Comparison of ENCODE assay signal across 8 cellular contexts in the genomic region with DNA sequence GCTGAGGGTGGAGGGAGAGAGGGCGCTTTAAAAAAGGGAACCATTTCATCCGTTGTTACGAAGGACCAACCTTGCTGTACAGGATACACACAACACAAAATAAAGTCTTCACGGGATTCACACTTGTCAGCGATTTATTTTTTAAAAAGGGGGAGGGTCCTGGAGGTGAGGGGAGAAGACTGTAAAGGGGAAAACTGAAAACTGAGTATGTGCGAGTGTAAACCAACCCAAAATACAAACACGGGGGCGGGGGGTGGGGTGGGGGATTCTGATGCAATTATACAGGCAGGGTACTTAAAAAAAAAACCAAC. TPM values are rescaled to one million over a fixed set of nuclear protein-coding genes. Genes with fewer than 3 reads are reported as not detected.
A peak's percentile ranks its signal among the peaks of the same experiment; 100 is the strongest.
DNase-seq lines count a peak whose midpoint lies in the region; ATAC-seq and TF ChIP-seq lines count a peak whose summit lies in the region.

No MANE protein-coding gene starts in this region.

- TF ChIP-seq CTCF in HFFc6 (IDR thresholded peaks at IDR 0.05) = no peak
- no peak for TF ChIP-seq CTCF in WTC11 (IDR thresholded peaks at IDR 0.05)
- TF ChIP-seq CTCF in left ventricle myocardium inferior (IDR thresholded peaks at IDR 0.05; ENCODE audit: borderline replicate concordance) = no peak
- no peak for TF ChIP-seq CTCF in spleen (IDR thresholded peaks at IDR 0.05 in 8 of 11, conservative IDR thresholded peaks at IDR 0.05 in 3 of 11)

- H3K4me3 Mint-ChIP-seq in CD4-positive, alpha-beta memory T cell = peak overlapping the region; percentile 87 to 99 (median 94)
- H3K4me3 Mint-ChIP-seq in HFFc6 (peak overlapping the region; percentile 95), WTC11 (peak overlapping the region; percentile 91)

- no peak for DNase-seq in CD4-positive, alpha-beta memory T cell
- DNase-seq in HFFc6 (no peak), WTC11 (ENCODE audit: low spot score) (no peak), left ventricle myocardium inferior (no peak), spleen (no peak), DMS53 (lab: John Stamatoyannopoulos, UW) (no peak), NCI-H2029 (lab: John Stamatoyannopoulos, UW) (no peak)
- no peak for DNase-seq in activated CD4-positive, alpha-beta T cell treated with anti-CD3 and anti-CD28 coated beads for 48 hours

- peaks cover 27 to 51% of the 10 kb centered on the region in 2 donors for H3K36me3 Mint-ChIP-seq in CD4-positive, alpha-beta memory T cell
- peaks cover 21% of the 10 kb centered on the region for H3K36me3 Mint-ChIP-seq in HFFc6 (ENCODE audit: low read depth)
- H3K36me3 Mint-ChIP-seq in WTC11 = peaks cover 17% of the 10 kb centered on the region

- intact Hi-C loops in CD4-positive, alpha-beta memory T cell (cut with micrococcal nuclease) = loop anchor here (2.0 kb wide), 1 partner anchor 38 kb away; no protein-coding TSS in a partner anchor
- intact Hi-C loops in left ventricle myocardium inferior (cut with micrococcal nuclease) (no loop called here), spleen (cut with DNase I; ENCODE audit: low total_unique reads) (no loop called here)

- no peaks in the 10 kb centered on the region for H3K27me3 Mint-ChIP-seq in CD4-positive, alpha-beta memory T cell
- H3K27me3 Mint-ChIP-seq in HFFc6 (ENCODE audit: insufficient read depth) = peaks cover 11% of the 10 kb centered on the region
- peaks cover 6% of the 10 kb centered on the region for H3K27me3 Mint-ChIP-seq in WTC11 (ENCODE audit: low read depth)

- no peaks in the 10 kb centered on the region for H3K27me3 ChIP-seq in CD4-positive, alpha-beta memory T cell (ENCODE audit: insufficient read depth, low read length)
- H3K27me3 ChIP-seq in left ventricle myocardium inferior (ENCODE audit: low read depth) (no peaks in the 10 kb centered on the region), spleen (replicated peaks in 1 of 7) (no peaks in the 10 kb centered on the region)

- H3K36me3 ChIP-seq in CD4-positive, alpha-beta memory T cell (ENCODE audit: insufficient read depth, low read length) = peaks cover 13% of the 10 kb centered on the region
- peaks cover 36% of the 10 kb centered on the region for H3K36me3 ChIP-seq in left ventricle myocardium inferior
- H3K36me3 ChIP-seq in spleen = peaks cover 0 to 41% (median 34%) of the 10 kb centered on the region in 6 donors

- TF ChIP-seq POLR2A in spleen (IDR thresholded peaks at IDR 0.05) = no peak

- 1 to 5% (median 1%) methylated on average over 8 of the region's 8 CpGs for WGBS in spleen, 5 donors

- POLR2A ChIA-PET in CD4-positive, alpha-beta memory T cell (lab: Charles Lee; ENCODE audit: partially characterized antibody) = interaction anchor here (0.7 to 1.9 kb wide), 7 partner anchors 14 to 112 kb away, joined by 3 to 10 read pairs (median 5); a partner anchor contains a TSS
- POLR2A ChIA-PET in WTC11 (lab: Charles Lee) = interaction anchor here (1.2 to 1.5 kb wide), 2 partner anchors 37 to 62 kb away, joined by 6 to 7 read pairs; a partner anchor contains a TSS

- 0 out of 2 replicates have a peak, but pooled peaks have one; percentile 1 for ATAC-seq in WTC11

- peaks cover 24% of the 10 kb centered on the region for H3K4me1 ChIP-seq in CD4-positive, alpha-beta memory T cell (ENCODE audit: insufficient read depth, low read length)
- H3K4me1 ChIP-seq in left ventricle myocardium inferior = peaks cover 52% of the 10 kb centered on the region
- H3K4me1 ChIP-seq in spleen = peaks cover 7 to 59% (median 30%) of the 10 kb centered on the region in 6 donors

- H3K27ac ChIP-seq in CD4-positive, alpha-beta memory T cell (ENCODE audit: low read depth, low read length) = peak overlapping the region; percentile 95
- H3K27ac ChIP-seq in left ventricle myocardium inferior (replicated peaks) (peak overlapping the region; percentile 97), spleen (peak overlapping the region; percentile 93 to 98 (median 96))

- H3K4me1 Mint-ChIP-seq in CD4-positive, alpha-beta memory T cell = peaks cover 18 to 51% (median 37%) of the 10 kb centered on the region in 4 donors
- H3K4me1 Mint-ChIP-seq in HFFc6 (ENCODE audit: low read depth) (peaks cover 52% of the 10 kb centered on the region), WTC11 (peaks cover 16% of the 10 kb centered on the region)

- H3K4me3 ChIP-seq in CD4-positive, alpha-beta memory T cell (ENCODE audit: low read length in 2 of 2) = peak overlapping the region; percentile 31 to 94
- H3K4me3 ChIP-seq in left ventricle myocardium inferior (peak overlapping the region; percentile 93), spleen (peak overlapping the region; percentile 66 to 91 (median 76))

- CTCF ChIA-PET in CD4-positive, alpha-beta memory T cell (lab: Charles Lee; ENCODE audit: partially characterized antibody) = interaction anchor here (0.8 to 2.3 kb wide), 13 partner anchors 11 to 167 kb away, joined by 3 to 25 read pairs (median 5); a partner anchor contains a TSS
- CTCF ChIA-PET in WTC11 (lab: Charles Lee) = interaction anchor here (0.6 to 4.1 kb wide), 11 partner anchors 9 to 819 kb away, joined by 3 to 98 read pairs (median 8); a partner anchor contains a TSS

- H3K9me3 ChIP-seq in CD4-positive, alpha-beta memory T cell (ENCODE audit: control insufficient read depth in 1 of 2, low read length in 2 of 2) = no peaks in the 10 kb centered on the region
- H3K9me3 ChIP-seq in left ventricle myocardium inferior (replicated peaks) = no peaks in the 10 kb centered on the region
- no peaks in the 10 kb centered on the region for H3K9me3 ChIP-seq in spleen

- peak overlapping the region; percentile 95 to 100 (median 99) for H3K27ac Mint-ChIP-seq in CD4-positive, alpha-beta memory T cell
- H3K27ac Mint-ChIP-seq in HFFc6 (peak overlapping the region; percentile 99), WTC11 (peak overlapping the region; percentile 99)

- no peaks in the 10 kb centered on the region for H3K9me3 Mint-ChIP-seq in CD4-positive, alpha-beta memory T cell
- no peaks in the 10 kb centered on the region for H3K9me3 Mint-ChIP-seq in HFFc6
- H3K9me3 Mint-ChIP-seq in WTC11 = no peaks in the 10 kb centered on the region

TF ChIP-seq in WTC11, 78 proteins besides CTCF, POLR2A, EP300 and RAD21 (continues in another document):
- TF ChIP-seq ESRRA (CRISPR knock-in tag; IDR thresholded peaks at IDR 0.05; ENCODE audit: borderline replicate concordance) (no peak), ZNF138 (CRISPR knock-in tag; conservative IDR thresholded peaks at IDR 0.05) (no peak), FOXP1 (CRISPR knock-in tag; IDR thresholded peaks at IDR 0.05; ENCODE audit: borderline replicate concordance) (no peak), NR1H2 (CRISPR knock-in tag; IDR thresholded peaks at IDR 0.05) (no peak)
- TF ChIP-seq, protein P1, sequence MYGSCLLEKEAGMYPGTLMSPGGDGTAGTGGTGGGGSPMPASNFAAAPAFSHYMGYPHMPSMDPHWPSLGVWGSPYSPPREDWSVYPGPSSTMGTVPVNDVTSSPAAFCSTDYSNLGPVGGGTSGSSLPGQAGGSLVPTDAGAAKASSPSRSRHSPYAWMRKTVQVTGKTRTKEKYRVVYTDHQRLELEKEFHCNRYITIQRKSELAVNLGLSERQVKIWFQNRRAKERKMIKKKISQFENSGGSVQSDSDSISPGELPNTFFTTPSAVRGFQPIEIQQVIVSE (CRISPR knock-in tag; IDR thresholded peaks at IDR 0.05; ENCODE audit: borderline replicate concordance) = no peak

RNA-seq across cellular contexts. Expression of a gene that starts 0.5 kb away (rescaled TPM):
- 10 to 100 TPM; 48.9 to 53.7 TPM for total RNA-seq in CD4-positive, alpha-beta memory T cell
- 10 to 100 TPM; 47.8 to 50.3 TPM for polyA plus RNA-seq in CD4-positive, alpha-beta memory T cell
- total RNA-seq in HFFc6 (2021; fragmentation: NEBNext Ultra II Directional; extraction: Animal tissue kit (Norgen Biotek cat#: 25700)) = 10 to 100 TPM; 79.0 to 92.0 (median 83.3) TPM
- total RNA-seq in WTC11 (2021) (37.9 to 41.6 TPM (median 38.0 TPM) in 3 replicates), left ventricle myocardium inferior (104 TPM), spleen (10 to 100 TPM; 40.2 to 47.2 (median 44.6) TPM)
- polyA plus RNA-seq in spleen = 10 to 100 TPM; 34.1 to 41.4 (median 39.8) TPM

RNA-seq across cellular contexts. Expression of a gene that starts 19.9 kb away (rescaled TPM):
- not detected for total RNA-seq in CD4-positive, alpha-beta memory T cell
- polyA plus RNA-seq in CD4-positive, alpha-beta memory T cell = not detected
- total RNA-seq in HFFc6 (2021; fragmentation: NEBNext Ultra II Directional; extraction: Animal tissue kit (Norgen Biotek cat#: 25700)) = under 1 TPM; 0.17 to 0.40 (median 0.23) TPM
- 0.33 to 0.55 TPM (median 0.50 TPM) in 3 replicates for total RNA-seq in WTC11 (2021)
- 1.4 TPM for total RNA-seq in left ventricle myocardium inferior
- 1 to 10 TPM in 1 of 7 donors, under 1 TPM in 5, not detected in 1; 0.15 to 2.0 (median 0.40) TPM for total RNA-seq in spleen
- under 1 TPM; 0.09 to 0.64 (median 0.42) TPM for polyA plus RNA-seq in spleen

RNA-seq across cellular contexts. Expression of a gene that starts 41.0 kb away (rescaled TPM):
- 1 to 10 TPM; 1.8 to 2.8 TPM for total RNA-seq in CD4-positive, alpha-beta memory T cell
- 1 to 10 TPM in 1 of 2 donors, under 1 TPM in 1; 0.55 to 1.1 TPM for polyA plus RNA-seq in CD4-positive, alpha-beta memory T cell
- total RNA-seq in HFFc6 (2021; fragmentation: NEBNext Ultra II Directional; extraction: Animal tissue kit (Norgen Biotek cat#: 25700)) = not detected
- total RNA-seq in WTC11 (2021) (not detected in 3 replicates), left ventricle myocardium inferior (not detected), spleen (under 1 TPM in 3 of 7 donors, not detected in 4; 0.23 to 0.52 (median 0.41) TPM)
- polyA plus RNA-seq in spleen = under 1 TPM in 1 of 3 donors, not detected in 2; 0.06 TPM

RNA-seq across cellular contexts. Expression of a gene that starts 41.5 kb away (rescaled TPM):
- total RNA-seq in CD4-positive, alpha-beta memory T cell = 100 to 1,000 TPM; 133 to 159 TPM
- polyA plus RNA-seq in CD4-positive, alpha-beta memory T cell = 10 to 100 TPM in 1 of 2 donors, under 1 TPM in 1; 0.16 to 26.7 TPM
- total RNA-seq in HFFc6 (2021; fragmentation: NEBNext Ultra II Directional; extraction: Animal tissue kit (Norgen Biotek cat#: 25700)) = 10 to 100 TPM; 43.9 to 66.6 (median 48.4) TPM
- total RNA-seq in WTC11 (2021) (100 to 104 TPM (median 101 TPM) in 3 replicates), left ventricle myocardium inferior (38.5 TPM), spleen (100 to 1,000 TPM; 115 to 172 (median 163) TPM)
- polyA plus RNA-seq in spleen = 10 to 100 TPM in 1 of 3 donors, 1 to 10 TPM in 2; 5.1 to 42.1 (median 6.0) TPM

RNA-seq across cellular contexts. Expression of a gene that starts 47.5 kb away (rescaled TPM):
- 10 to 100 TPM; 12.9 to 13.0 TPM for total RNA-seq in CD4-positive, alpha-beta memory T cell
- polyA plus RNA-seq in CD4-positive, alpha-beta memory T cell = under 1 TPM; 0.56 to 0.72 TPM
- total RNA-seq in HFFc6 (2021; fragmentation: NEBNext Ultra II Directional; extraction: Animal tissue kit (Norgen Biotek cat#: 25700)) = 1 to 10 TPM in 4 of 6 experiments, under 1 TPM in 2; 0.87 to 1.7 (median 1.3) TPM
- 0.50 to 0.55 TPM (median 0.55 TPM) in 3 replicates for total RNA-seq in WTC11 (2021)
- 0.44 TPM for total RNA-seq in left ventricle myocardium inferior
- total RNA-seq in spleen = 1 to 10 TPM in 6 of 7 donors, under 1 TPM in 1; 0.59 to 2.9 (median 2.0) TPM
- polyA plus RNA-seq in spleen = 1 to 10 TPM; 2.5 to 5.4 (median 4.6) TPM
